In the genomic region with DNA sequence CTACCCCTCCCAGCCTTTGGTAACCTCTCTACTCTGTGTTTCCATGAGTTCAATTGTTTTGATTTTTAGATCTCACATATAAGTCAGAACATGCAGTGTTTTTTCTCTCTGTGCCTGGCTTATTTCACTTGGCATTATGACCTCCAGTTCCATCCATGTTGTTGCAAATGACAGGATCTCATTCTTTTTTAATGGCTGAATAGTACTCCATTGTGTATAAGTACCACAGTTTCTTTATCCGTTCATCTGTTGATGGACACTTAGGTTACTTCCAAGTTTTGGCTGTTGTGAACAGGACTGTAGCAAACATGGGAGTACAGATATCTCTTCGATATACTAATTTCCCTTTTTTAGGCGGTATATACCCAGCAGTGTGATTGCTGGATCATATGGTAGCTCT, we compare ENCODE assay signal across 24 cellular contexts.
"Had no signal": no experiment of that assay in that cellular context is flagged by ENCODE, and none has a peak within 500 bp of the region (broad histone marks: within the 10 kb centered on the region; RNA-seq: fewer than 3 reads in every experiment).

No MANE protein-coding gene starts in this region.

- H3K9ac ChIP-seq: parathyroid adenoma had no signal

- ATAC-seq: foreskin keratinocyte; left cardiac atrium; lower lobe of right lung; psoas muscle; right lobe of liver; stimulated activated effector memory CD8-positive, alpha-beta T cell treated with anti-CD3 and anti-CD28 coated beads, Interleukin-12 subunit alpha, Interleukin-12 subunit beta, amount 100 ng/mL, for 72 hours had no signal

- H3K27me3 Mint-ChIP-seq: type B pancreatic cell had no signal

- H3K9me3 ChIP-seq: left ventricle myocardium inferior, lower lobe of right lung, psoas muscle, right lobe of liver, suprapubic skin, thyroid gland had no signal

- H2AFZ ChIP-seq: hepatocyte, parathyroid adenoma had no signal

- H3K27ac ChIP-seq: foreskin keratinocyte, left ventricle myocardium inferior, lower lobe of right lung, parathyroid adenoma, psoas muscle, right lobe of liver, suprapubic skin, thyroid gland had no signal

- H3K4me3 ChIP-seq: hepatocyte, left ventricle myocardium inferior, lower lobe of right lung, psoas muscle, right lobe of liver, suprapubic skin, thyroid gland had no signal

- H3K27me3 ChIP-seq: foreskin keratinocyte, hepatocyte, right lobe of liver, suprapubic skin, thyroid gland had no signal

- H3K4me1 ChIP-seq: right lobe of liver, thyroid gland had no signal

- H3K9me3 Mint-ChIP-seq: nephron; stimulated activated effector memory CD8-positive, alpha-beta T cell treated with anti-CD3 and anti-CD28 coated beads, Interleukin-12 subunit alpha, Interleukin-12 subunit beta, amount 100 ng/mL, for 72 hours; type B pancreatic cell had no signal

- DNase-seq: effector CD4-positive, alpha-beta T cell; endodermal cell; erythroblast; foreskin keratinocyte; head of caudate nucleus; kidney; left cardiac atrium; left ventricle myocardium inferior; lower lobe of right lung; mesenchymal stem cell; midbrain; psoas muscle; retina; right lobe of liver; stimulated activated CD4-positive, alpha-beta T cell treated with anti-CD3 and anti-CD28 coated beads, Interleukin-4, amount 100 ng/mL, for 1 hour; stimulated activated CD8-positive, alpha-beta memory T cell treated with anti-CD3 and anti-CD28 coated beads, Interleukin-4, amount 100 ng/mL, for 48 hours; stimulated activated naive CD8-positive, alpha-beta T cell treated with anti-CD3 and anti-CD28 coated beads, Interleukin-15, Interleukin-2, amounts not matched to agents 100 U/mL and 50 U/mL, for 24 hours; thyroid gland had no signal

- H3K27ac Mint-ChIP-seq: endodermal cell, type B pancreatic cell had no signal

- H3K4me2 ChIP-seq: hepatocyte had no signal

- H3K4me3 Mint-ChIP-seq: endodermal cell; nephron; stimulated activated effector memory CD8-positive, alpha-beta T cell treated with anti-CD3 and anti-CD28 coated beads, Interleukin-12 subunit alpha, Interleukin-12 subunit beta, amount 100 ng/mL, for 72 hours; type B pancreatic cell had no signal
